In genomic region chr7:73715648-73716317, GRCh38 we compare ENCODE assay signal across 8 cellular contexts. TPM values are rescaled to one million over a fixed set of nuclear protein-coding genes. Genes with fewer than 3 reads are reported as not detected.
DNase-seq lines count a peak whose midpoint lies in the region; ATAC-seq and TF ChIP-seq lines count a peak whose summit lies in the region.

No MANE protein-coding gene starts in this region.

- intact Hi-C loops in transverse colon (cut with DNase I; ENCODE audit: low total_unique reads) = no loop called here

- peaks cover 21 to 49% (median 45%) of the 10 kb centered on the region in 4 donors for H3K4me1 ChIP-seq in transverse colon

- peaks cover 14% of the 10 kb centered on the region for H3K27me3 Mint-ChIP-seq in activated CD8-positive, alpha-beta memory T cell treated with anti-CD3 and anti-CD28 coated beads, Interleukin-2, amount 10 ng/mL, durations not matched to agents 7 days and 5 days
- H3K27me3 Mint-ChIP-seq in activated T-cell treated with anti-CD3 and anti-CD28 coated beads, Interleukin-2, amount 50 U/mL, for 4 hours (ENCODE audit: low read depth) = no peaks in the 10 kb centered on the region
- peaks cover 5 to 7% (median 5%) of the 10 kb centered on the region in 3 donors for H3K27me3 Mint-ChIP-seq in immature natural killer cell (ENCODE audit: low read depth in 3 of 3)

- peak; percentile 40 for DNase-seq in activated CD8-positive, alpha-beta memory T cell treated with anti-CD3 and anti-CD28 coated beads, Interleukin-2, amount 50 U/mL, for 4 hours
- DNase-seq in activated CD8-positive, alpha-beta memory T cell treated with anti-CD3 and anti-CD28 coated beads, Interleukin-2, amount 10 ng/mL, durations not matched to agents 7 days and 5 days = no peak
- DNase-seq in NCI-H2171 treated with DMSO at 0.1 percent for 48 hours (lab: John Stamatoyannopoulos, UW) (peak; percentile 93), kidney epithelial cell (ENCODE audit: low read depth) (peak; percentile 90), transverse colon (peak; percentile 28), immature natural killer cell (no peak)
- peak; percentile 20 for DNase-seq in activated T-cell treated with anti-CD3 and anti-CD28 coated beads, Interleukin-2, amount 50 U/mL, for 4 hours

- H3K4me1 Mint-ChIP-seq in activated CD8-positive, alpha-beta memory T cell treated with anti-CD3 and anti-CD28 coated beads, Interleukin-2, amount 10 ng/mL, durations not matched to agents 7 days and 5 days = peaks cover 38% of the 10 kb centered on the region
- peaks cover 31% of the 10 kb centered on the region for H3K4me1 Mint-ChIP-seq in activated T-cell treated with anti-CD3 and anti-CD28 coated beads, Interleukin-2, amount 50 U/mL, for 4 hours (ENCODE audit: low read depth)
- peaks cover 28 to 34% of the 10 kb centered on the region in 2 donors for H3K4me1 Mint-ChIP-seq in immature natural killer cell

- TF ChIP-seq EP300 in transverse colon (IDR thresholded peaks at IDR 0.05; ENCODE audit: low read depth) = no peak

- H3K9me3 ChIP-seq in transverse colon = no peaks in the 10 kb centered on the region

- no peaks in the 10 kb centered on the region for H3K9me3 Mint-ChIP-seq in activated CD8-positive, alpha-beta memory T cell treated with anti-CD3 and anti-CD28 coated beads, Interleukin-2, amount 10 ng/mL, durations not matched to agents 7 days and 5 days (ENCODE audit: low read depth)
- no peaks in the 10 kb centered on the region for H3K9me3 Mint-ChIP-seq in activated T-cell treated with anti-CD3 and anti-CD28 coated beads, Interleukin-2, amount 50 U/mL, for 4 hours
- H3K9me3 Mint-ChIP-seq in immature natural killer cell = no peaks in the 10 kb centered on the region

- TF ChIP-seq CTCF in kidney epithelial cell (IDR thresholded peaks at IDR 0.05; ENCODE audit: insufficient read depth, low read length, poor library complexity, severe bottlenecking) (no peak), transverse colon (IDR thresholded peaks at IDR 0.05) (no peak)

- WGBS in transverse colon (ENCODE audit: low coverage in 1 of 2), 2 donors = 42% methylated on average over 16 of the region's 16 CpGs; no CpG with 5 or more reads in 1 of the 2 donors

- H3K36me3 ChIP-seq in kidney epithelial cell (ENCODE audit: control insufficient read depth, insufficient read depth, low read length) = no peaks in the 10 kb centered on the region
- H3K36me3 ChIP-seq in transverse colon = no peaks in the 10 kb centered on the region

- peak overlapping the region in 3 of 4 donors; percentile 30 to 76 (median 36) for H3K27ac ChIP-seq in transverse colon

- TF ChIP-seq POLR2A in transverse colon (IDR thresholded peaks at IDR 0.05) = no peak

- in situ Hi-C loops in transverse colon (cut with MboI; ENCODE audit: low pct_ligation_motif_present in 1 of 4, low pct_unique_long_range_greater_than_20kb in 1 of 4, low sequenced_read_pairs in 3 of 4) = loop anchor here in 1 of 4 donors (10.0 kb wide), 1 partner anchor 101 kb away; no protein-coding TSS in a partner anchor

- H3K4me3 ChIP-seq in kidney epithelial cell (ENCODE audit: low read depth, low read length) = no peak overlapping the region
- H3K4me3 ChIP-seq in transverse colon = no peak overlapping the region

- CTCF ChIA-PET in activated CD8-positive, alpha-beta memory T cell treated with anti-CD3 and anti-CD28 coated beads, Interleukin-2, amount 10 ng/mL, durations not matched to agents 7 days and 5 days (lab: Charles Lee) = interaction anchor here (0.6 to 2.6 kb wide), 5 partner anchors 8 to 109 kb away, joined by 3 to 14 read pairs (median 4); partner anchors contain the start of gene VPS37D

- no peak for ATAC-seq in activated CD8-positive, alpha-beta memory T cell treated with anti-CD3 and anti-CD28 coated beads, Interleukin-2, amount 10 ng/mL, durations not matched to agents 7 days and 5 days
- ATAC-seq in activated T-cell treated with anti-CD3 and anti-CD28 coated beads, Interleukin-2, amount 50 U/mL, for 4 hours = peak; percentile 41 to 57
- ATAC-seq in HG03460 (IDR thresholded peaks at IDR 0.05; ENCODE audit: unreplicated experiment) = no peak

- H3K27me3 ChIP-seq in kidney epithelial cell (ENCODE audit: control insufficient read depth, insufficient read depth, low read length) (no peaks in the 10 kb centered on the region), transverse colon (peaks cover 9% of the 10 kb centered on the region)

- no peak overlapping the region for H3K27ac Mint-ChIP-seq in activated CD8-positive, alpha-beta memory T cell treated with anti-CD3 and anti-CD28 coated beads, Interleukin-2, amount 10 ng/mL, durations not matched to agents 7 days and 5 days
- no peak overlapping the region for H3K27ac Mint-ChIP-seq in immature natural killer cell

- peaks cover 2% of the 10 kb centered on the region for H3K36me3 Mint-ChIP-seq in activated CD8-positive, alpha-beta memory T cell treated with anti-CD3 and anti-CD28 coated beads, Interleukin-2, amount 10 ng/mL, durations not matched to agents 7 days and 5 days
- no peaks in the 10 kb centered on the region for H3K36me3 Mint-ChIP-seq in activated T-cell treated with anti-CD3 and anti-CD28 coated beads, Interleukin-2, amount 50 U/mL, for 4 hours (ENCODE audit: insufficient read depth)
- H3K36me3 Mint-ChIP-seq in immature natural killer cell = peaks cover 0 to 4% (median 0%) of the 10 kb centered on the region in 3 donors

- no peak overlapping the region for H3K4me3 Mint-ChIP-seq in activated CD8-positive, alpha-beta memory T cell treated with anti-CD3 and anti-CD28 coated beads, Interleukin-2, amount 10 ng/mL, durations not matched to agents 7 days and 5 days
- H3K4me3 Mint-ChIP-seq in activated T-cell treated with anti-CD3 and anti-CD28 coated beads, Interleukin-2, amount 50 U/mL, for 4 hours = no peak overlapping the region
- no peak overlapping the region for H3K4me3 Mint-ChIP-seq in immature natural killer cell

RNA-seq across cellular contexts. Expression of gene STX1A, which starts 3.7 kb away (rescaled TPM):
- total RNA-seq in activated CD8-positive, alpha-beta memory T cell treated with anti-CD3 and anti-CD28 coated beads, Interleukin-2, amount 10 ng/mL, durations not matched to agents 7 days and 5 days = 10 to 100 TPM; 13.8 to 15.8 TPM
- 10 to 100 TPM; 23.0 to 25.0 (median 24.7) TPM for total RNA-seq in activated T-cell treated with anti-CD3 and anti-CD28 coated beads, Interleukin-2, amount 50 U/mL, for 4 hours
- 25.9 and 29.0 TPM in 2 replicates for total RNA-seq in kidney epithelial cell
- total RNA-seq in transverse colon = 1 to 10 TPM; 4.1 to 6.0 (median 5.0) TPM
- 1 to 10 TPM; 2.1 to 5.3 (median 4.0) TPM for polyA plus RNA-seq in immature natural killer cell

RNA-seq across cellular contexts. Expression of gene ABHD11, which starts 22.8 kb away (rescaled TPM):
- 10 to 100 TPM; 15.9 to 19.2 TPM for total RNA-seq in activated CD8-positive, alpha-beta memory T cell treated with anti-CD3 and anti-CD28 coated beads, Interleukin-2, amount 10 ng/mL, durations not matched to agents 7 days and 5 days
- 10 to 100 TPM; 20.6 to 26.4 (median 21.0) TPM for total RNA-seq in activated T-cell treated with anti-CD3 and anti-CD28 coated beads, Interleukin-2, amount 50 U/mL, for 4 hours
- 61.3 and 62.2 TPM in 2 replicates for total RNA-seq in kidney epithelial cell
- total RNA-seq in transverse colon = 100 to 1,000 TPM; 108 to 177 (median 117) TPM
- 10 to 100 TPM; 12.7 to 19.4 (median 16.5) TPM for polyA plus RNA-seq in immature natural killer cell

RNA-seq across cellular contexts. Expression of gene BUD23, which starts 32.4 kb away (rescaled TPM):
- total RNA-seq in activated CD8-positive, alpha-beta memory T cell treated with anti-CD3 and anti-CD28 coated beads, Interleukin-2, amount 10 ng/mL, durations not matched to agents 7 days and 5 days = 10 to 100 TPM; 60.5 to 72.7 TPM
- total RNA-seq in activated T-cell treated with anti-CD3 and anti-CD28 coated beads, Interleukin-2, amount 50 U/mL, for 4 hours = 100 to 1,000 TPM; 166 to 197 (median 178) TPM
- total RNA-seq in kidney epithelial cell = 47.9 and 69.1 TPM in 2 replicates
- 10 to 100 TPM; 12.0 to 55.9 (median 30.3) TPM for total RNA-seq in transverse colon
- polyA plus RNA-seq in immature natural killer cell = 100 to 1,000 TPM; 121 to 208 (median 122) TPM

RNA-seq across cellular contexts. Expression of gene DNAJC30, which starts 32.5 kb away (rescaled TPM):
- total RNA-seq in activated CD8-positive, alpha-beta memory T cell treated with anti-CD3 and anti-CD28 coated beads, Interleukin-2, amount 10 ng/mL, durations not matched to agents 7 days and 5 days = 1 to 10 TPM; 7.0 to 9.0 TPM
- 10 to 100 TPM; 11.9 to 12.7 (median 12.0) TPM for total RNA-seq in activated T-cell treated with anti-CD3 and anti-CD28 coated beads, Interleukin-2, amount 50 U/mL, for 4 hours
- total RNA-seq in kidney epithelial cell (4.4 and 5.1 TPM in 2 replicates), transverse colon (10 to 100 TPM in 1 of 4 donors, 1 to 10 TPM in 3; 1.9 to 26.7 (median 6.8) TPM)
- 1 to 10 TPM; 3.3 to 8.8 (median 7.3) TPM for polyA plus RNA-seq in immature natural killer cell

RNA-seq across cellular contexts. Expression of gene VPS37D, which starts 48.2 kb away (rescaled TPM):
- not detected for total RNA-seq in activated CD8-positive, alpha-beta memory T cell treated with anti-CD3 and anti-CD28 coated beads, Interleukin-2, amount 10 ng/mL, durations not matched to agents 7 days and 5 days
- total RNA-seq in activated T-cell treated with anti-CD3 and anti-CD28 coated beads, Interleukin-2, amount 50 U/mL, for 4 hours = under 1 TPM in 2 of 3 donors, not detected in 1; 0.16 to 0.25 TPM
- total RNA-seq in kidney epithelial cell = 9.0 and 12.2 TPM in 2 replicates
- 1 to 10 TPM in 1 of 4 donors, under 1 TPM in 1, not detected in 2; 0.82 to 3.5 TPM for total RNA-seq in transverse colon
- polyA plus RNA-seq in immature natural killer cell = under 1 TPM in 1 of 3 donors, not detected in 2; 0.39 TPM

Comparison
In these comparisons a context has a peak if more than half of its experiments do, and no peak if none do; other contexts are left out.
1. DNase-seq: peak in activated CD8-positive, alpha-beta memory T cell treated with anti-CD3 and anti-CD28 coated beads, Interleukin-2, amount 50 U/mL, for 4 hours (single experiment), NCI-H2171 treated with DMSO at 0.1 percent for 48 hours (single experiment), activated T-cell treated with anti-CD3 and anti-CD28 coated beads, Interleukin-2, amount 50 U/mL, for 4 hours (single experiment), kidney epithelial cell (single experiment) and transverse colon (single experiment); none in activated CD8-positive, alpha-beta memory T cell treated with anti-CD3 and anti-CD28 coated beads, Interleukin-2, amount 10 ng/mL, durations not matched to agents 7 days and 5 days (single experiment) and immature natural killer cell (0 of 3).
2. ATAC-seq: peak in activated T-cell treated with anti-CD3 and anti-CD28 coated beads, Interleukin-2, amount 50 U/mL, for 4 hours (2 of 2); none in activated CD8-positive, alpha-beta memory T cell treated with anti-CD3 and anti-CD28 coated beads, Interleukin-2, amount 10 ng/mL, durations not matched to agents 7 days and 5 days (single experiment) and HG03460 (single experiment).